Comparison of ENCODE assay signal across 20 cellular contexts in genomic region chr2:200428961-200429665, GRCh38.
DNase-seq lines count a peak whose midpoint lies in the region; ATAC-seq and TF ChIP-seq lines count a peak whose summit lies in the region.
"Had no signal": no experiment of that assay in that cellular context is flagged by ENCODE, and none has a peak within 500 bp of the region (broad histone marks: within the 10 kb centered on the region; RNA-seq: fewer than 3 reads in every experiment).

No MANE protein-coding gene starts in this region.

- no peak for DNase-seq in activated CD4-positive, alpha-beta T cell treated with anti-CD3 and anti-CD28 coated beads for 36 hours
- no peak for DNase-seq in stimulated activated CD4-positive, alpha-beta T cell treated with anti-CD3 and anti-CD28 coated beads, Interleukin-4, amount 100 ng/mL, for 24 hours
- DNase-seq in midbrain (lab: John Stamatoyannopoulos, UW): no peak
- DNase-seq: activated CD4-positive, CD25-positive, alpha-beta regulatory T cell treated with anti-CD3 and anti-CD28 coated beads, Interleukin-2, amount 50 U/mL, for 72 hours; activated CD8-positive, alpha-beta memory T cell treated with anti-CD3 and anti-CD28 coated beads, Interleukin-2, amount 50 U/mL, for 4 hours; brain microvascular endothelial cell; dermis blood vessel endothelial cell; EL; erythroblast; natural killer cell; NCI-H2171; NK-92 treated with Interleukin-12 subunit alpha and Interleukin-12 subunit beta, amount 100 ng/mL, for 24 hours; T-helper 17 cell had no signal

- intact Hi-C loops in activated CD4-positive, alpha-beta T cell treated with anti-CD3 and anti-CD28 coated beads for 36 hours (cut with DNase I, micrococcal nuclease): no loop called here

- POLR2A ChIA-PET in activated CD4-positive, alpha-beta T cell treated with anti-CD3 and anti-CD28 coated beads for 36 hours (lab: Charles Lee): no interaction called here

- CTCF ChIA-PET in activated CD4-positive, alpha-beta T cell treated with anti-CD3 and anti-CD28 coated beads for 36 hours (lab: Charles Lee): interaction anchor here (0.6 kb wide), 1 partner anchor 194 kb away, joined by 3 read pairs; no protein-coding TSS in a partner anchor

- ATAC-seq in GM18861 (IDR thresholded peaks at IDR 0.05; ENCODE audit: unreplicated experiment): peak; percentile 76
- ATAC-seq in GM21619 (IDR thresholded peaks at IDR 0.05; ENCODE audit: unreplicated experiment): peak; percentile 83
- ATAC-seq in HG03060 (IDR thresholded peaks at IDR 0.05; ENCODE audit: low read depth, unreplicated experiment): peak; percentile 44
- ATAC-seq in SK-N-SH treated with all-trans-retinoic acid at 6 μM for 48 hours: peak; percentile 41; the same call in 2 of the 3 replicates
- no peak for ATAC-seq in esophagus mucosa
- ATAC-seq in activated CD4-positive, alpha-beta T cell treated with anti-CD3 and anti-CD28 coated beads for 36 hours: no peak
- ATAC-seq: HCT116, natural killer cell, T-helper 17 cell had no signal

- H3K36me3 Mint-ChIP-seq in activated CD4-positive, alpha-beta T cell treated with anti-CD3 and anti-CD28 coated beads for 36 hours (ENCODE audit: low read depth): no peaks in the 10 kb centered on the region
- H3K36me3 Mint-ChIP-seq: activated naive CD8-positive, alpha-beta T cell; natural killer cell had no signal

- no peak overlapping the region for H3K27ac Mint-ChIP-seq in activated CD4-positive, alpha-beta T cell treated with anti-CD3 and anti-CD28 coated beads for 36 hours
- H3K27ac Mint-ChIP-seq: activated naive CD8-positive, alpha-beta T cell; natural killer cell; T-helper 17 cell had no signal

- no peaks in the 10 kb centered on the region for H3K9me3 Mint-ChIP-seq in activated CD4-positive, alpha-beta T cell treated with anti-CD3 and anti-CD28 coated beads for 36 hours (ENCODE audit: low read depth)
- H3K9me3 Mint-ChIP-seq: natural killer cell had no signal

- no peaks in the 10 kb centered on the region for H3K27me3 Mint-ChIP-seq in activated CD4-positive, alpha-beta T cell treated with anti-CD3 and anti-CD28 coated beads for 36 hours
- H3K27me3 Mint-ChIP-seq: activated naive CD8-positive, alpha-beta T cell; T-helper 17 cell had no signal

- H3K4me3 Mint-ChIP-seq in activated CD4-positive, alpha-beta T cell treated with anti-CD3 and anti-CD28 coated beads for 36 hours: no peak overlapping the region
- H3K4me3 Mint-ChIP-seq: activated naive CD8-positive, alpha-beta T cell; natural killer cell; T-helper 17 cell had no signal

- H3K4me1 Mint-ChIP-seq in activated CD4-positive, alpha-beta T cell treated with anti-CD3 and anti-CD28 coated beads for 36 hours: peaks cover 10% of the 10 kb centered on the region
- H3K4me1 Mint-ChIP-seq: natural killer cell had no signal

TF ChIP-seq in SK-N-SH treated with all-trans-retinoic acid at 6 μM for 48 hours, 23 proteins besides CTCF, POLR2A, EP300 and RAD21:
- no peak for TF ChIP-seq ZC3H10 (CRISPR knock-in tag; IDR thresholded peaks at IDR 0.05)
- TF ChIP-seq PPARA (CRISPR knock-in tag; IDR thresholded peaks at IDR 0.05; ENCODE audit: borderline replicate concordance): no peak
- TF ChIP-seq CSRNP3 (CRISPR knock-in tag; IDR thresholded peaks at IDR 0.05): no peak
- TF ChIP-seq ISL1 (CRISPR knock-in tag; IDR thresholded peaks at IDR 0.05): no peak
- TF ChIP-seq ZFP3 (CRISPR knock-in tag; IDR thresholded peaks at IDR 0.05): no peak
- no peak for TF ChIP-seq TCF4 (CRISPR knock-in tag; IDR thresholded peaks at IDR 0.05; ENCODE audit: borderline replicate concordance)
- TF ChIP-seq CSDC2 (CRISPR knock-in tag; IDR thresholded peaks at IDR 0.05): no peak
- TF ChIP-seq SNAI2 (CRISPR knock-in tag; IDR thresholded peaks at IDR 0.05): no peak
- TF ChIP-seq TSHZ2 (CRISPR knock-in tag; IDR thresholded peaks at IDR 0.05): no peak

Comparison
In these comparisons a context has a peak if more than half of its experiments do, and no peak if none do; other contexts are left out.
1. ATAC-seq: peak in GM18861 (single experiment), GM21619 (single experiment), HG03060 (single experiment) and SK-N-SH treated with all-trans-retinoic acid at 6 μM for 48 hours (single experiment); none in esophagus mucosa (single experiment) and activated CD4-positive, alpha-beta T cell treated with anti-CD3 and anti-CD28 coated beads for 36 hours (single experiment).